In the genomic region with DNA sequence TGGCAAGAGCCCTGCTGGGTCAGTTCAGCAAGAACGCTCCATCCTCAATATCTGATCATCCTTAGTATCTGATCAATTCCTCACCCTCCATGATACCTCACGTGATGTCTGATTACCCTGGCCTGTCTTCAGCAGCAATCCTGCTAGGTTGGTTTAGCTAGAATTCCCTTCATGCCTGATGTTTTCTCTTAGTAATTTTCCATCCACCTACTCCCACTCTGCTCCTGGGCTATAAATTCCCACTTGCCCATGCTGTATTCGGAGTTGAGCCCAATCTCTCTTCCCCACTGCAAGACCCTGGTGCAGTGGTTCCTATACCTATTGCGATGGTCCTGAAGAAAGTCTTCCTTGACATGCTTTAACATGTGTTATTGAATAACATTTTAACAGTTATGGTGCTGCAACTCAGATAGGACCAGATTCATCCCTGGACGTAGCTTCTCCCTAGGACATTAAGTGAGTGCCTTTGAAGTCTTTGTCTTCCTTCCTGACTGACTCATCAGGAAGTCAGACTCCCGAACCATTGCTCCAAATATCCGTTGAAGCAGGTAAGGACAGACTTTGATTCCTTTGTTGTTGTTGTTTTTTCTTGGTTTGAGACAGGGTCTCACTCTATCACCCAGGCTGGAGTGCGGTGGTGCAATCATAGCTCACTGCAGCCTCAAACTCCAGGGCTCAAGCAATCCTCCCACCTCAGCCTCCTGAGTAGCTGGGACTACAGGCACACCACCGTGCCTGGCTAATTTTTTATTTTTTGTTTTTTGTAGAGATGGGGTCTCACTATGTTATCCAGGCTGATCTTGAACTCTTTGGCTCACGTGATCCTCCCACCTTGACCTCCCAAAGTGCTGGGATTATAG, we compare ENCODE assay signal across 1 cellular context.
TF ChIP-seq lines count a peak whose summit lies in the region.

No MANE protein-coding gene starts in this region.

TF ChIP-seq in GM12878, 131 proteins besides CTCF, POLR2A, EP300 and RAD21:
- TF ChIP-seq, protein P1, sequence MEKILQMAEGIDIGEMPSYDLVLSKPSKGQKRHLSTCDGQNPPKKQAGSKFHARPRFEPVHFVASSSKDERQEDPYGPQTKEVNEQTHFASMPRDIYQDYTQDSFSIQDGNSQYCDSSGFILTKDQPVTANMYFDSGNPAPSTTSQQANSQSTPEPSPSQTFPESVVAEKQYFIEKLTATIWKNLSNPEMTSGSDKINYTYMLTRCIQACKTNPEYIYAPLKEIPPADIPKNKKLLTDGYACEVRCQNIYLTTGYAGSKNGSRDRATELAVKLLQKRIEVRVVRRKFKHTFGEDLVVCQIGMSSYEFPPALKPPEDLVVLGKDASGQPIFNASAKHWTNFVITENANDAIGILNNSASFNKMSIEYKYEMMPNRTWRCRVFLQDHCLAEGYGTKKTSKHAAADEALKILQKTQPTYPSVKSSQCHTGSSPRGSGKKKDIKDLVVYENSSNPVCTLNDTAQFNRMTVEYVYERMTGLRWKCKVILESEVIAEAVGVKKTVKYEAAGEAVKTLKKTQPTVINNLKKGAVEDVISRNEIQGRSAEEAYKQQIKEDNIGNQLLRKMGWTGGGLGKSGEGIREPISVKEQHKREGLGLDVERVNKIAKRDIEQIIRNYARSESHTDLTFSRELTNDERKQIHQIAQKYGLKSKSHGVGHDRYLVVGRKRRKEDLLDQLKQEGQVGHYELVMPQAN (conservative IDR thresholded peaks at IDR 0.05) = no peak
- TF ChIP-seq ETV6 (conservative IDR thresholded peaks at IDR 0.05 in 1 of 2, IDR thresholded peaks at IDR 0.05 in 1 of 2; ENCODE audit: borderline replicate concordance in 1 of 2, low read depth in 1 of 2) (no peak), EED (IDR thresholded peaks at IDR 0.05; ENCODE audit: low read depth) (no peak), FOXM1 (IDR thresholded peaks at IDR 0.05; ENCODE audit: low read depth, low read length) (no peak), FOS (IDR thresholded peaks at IDR 0.05; ENCODE audit: borderline replicate concordance, extremely low read depth, insufficient read length) (no peak)
